ENCODE assay signal across 6 cellular contexts in the genomic region with DNA sequence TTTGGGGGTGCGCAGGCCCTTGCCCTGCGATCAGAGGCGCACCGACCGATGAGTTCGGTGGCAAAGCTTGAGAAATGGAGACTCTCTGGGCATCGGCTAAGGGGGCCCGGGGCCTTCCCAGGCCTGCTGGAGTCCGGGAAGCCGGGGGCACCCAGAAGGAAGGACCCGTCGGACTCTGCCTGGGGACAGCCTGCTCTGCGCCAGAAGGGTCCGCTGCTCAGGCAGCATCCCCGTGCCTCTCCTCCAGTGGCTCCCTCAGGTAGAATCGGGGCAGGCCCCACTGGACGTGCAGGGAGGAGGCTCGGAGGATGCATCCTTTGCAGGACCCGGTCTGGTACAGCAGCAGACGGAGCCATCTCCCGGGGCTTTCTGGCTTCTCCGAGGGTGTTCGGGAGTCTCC.
DNase-seq lines count a peak whose midpoint lies in the region; ATAC-seq and TF ChIP-seq lines count a peak whose summit lies in the region.
"Not testable (repeated sequence)": the region's sequence is repeated elsewhere in the genome, so short reads cannot be mapped to it uniquely, and the experiment has no call there.

No MANE protein-coding gene starts in this region.

- not testable (repeated sequence) for H3K9me3 ChIP-seq in body of pancreas; right cardiac atrium (ENCODE audit: control insufficient read depth, low read length)

- TF ChIP-seq CTCF in body of pancreas (IDR thresholded peaks at IDR 0.05) = not testable (repeated sequence)

- not testable (repeated sequence) for H3K4me3 ChIP-seq in body of pancreas; right cardiac atrium (ENCODE audit: low read length)

- whole genome bisulfite sequencing in body of pancreas, 2 donors = no CpG with 5 or more reads among the region's 23 CpGs
- WGBS in right cardiac atrium = no CpG with 5 or more reads among the region's 23 CpGs

- not testable (repeated sequence) for H3K27me3 ChIP-seq in body of pancreas; right cardiac atrium (ENCODE audit: control insufficient read depth, insufficient read depth)

- TF ChIP-seq POLR2A in body of pancreas (IDR thresholded peaks at IDR 0.05) = not testable (repeated sequence)

- not testable (repeated sequence) for H3K4me3 Mint-ChIP-seq in activated T-cell treated with anti-CD3 and anti-CD28 coated beads, Interleukin-2, amount 50 U/mL, for 24 hours; natural killer cell treated with Interleukin-12 subunit alpha and Interleukin-12 subunit beta and Interleukin-15 and Interleukin-18, amount 100 ng/mL, for 72 hours

- H3K27me3 Mint-ChIP-seq in activated T-cell treated with anti-CD3 and anti-CD28 coated beads, Interleukin-2, amount 50 U/mL, for 24 hours; natural killer cell treated with Interleukin-12 subunit alpha and Interleukin-12 subunit beta and Interleukin-15 and Interleukin-18, amount 100 ng/mL, for 72 hours: not testable (repeated sequence)

- intact Hi-C loops in body of pancreas (cut with DNase I); right cardiac atrium (cut with DNase I); sciatic nerve (cut with DNase I): not testable (repeated sequence)

- H3K9me3 Mint-ChIP-seq in activated T-cell treated with anti-CD3 and anti-CD28 coated beads, Interleukin-2, amount 50 U/mL, for 24 hours; natural killer cell treated with Interleukin-12 subunit alpha and Interleukin-12 subunit beta and Interleukin-15 and Interleukin-18, amount 100 ng/mL, for 72 hours: not testable (repeated sequence)

- not testable (repeated sequence) for H3K36me3 Mint-ChIP-seq in activated T-cell treated with anti-CD3 and anti-CD28 coated beads, Interleukin-2, amount 50 U/mL, for 24 hours (ENCODE audit: low read depth); natural killer cell treated with Interleukin-12 subunit alpha and Interleukin-12 subunit beta and Interleukin-15 and Interleukin-18, amount 100 ng/mL, for 72 hours

- not testable (repeated sequence) for H3K4me1 ChIP-seq in body of pancreas; right cardiac atrium (ENCODE audit: control insufficient read depth, insufficient read depth, low read length)

- peak; percentile 21 for DNase-seq in activated T-cell treated with anti-CD3 and anti-CD28 coated beads, Interleukin-2, amount 50 U/mL, for 24 hours
- peak in 3 of 4 donors; percentile 3 to 41 (median 7) for DNase-seq in body of pancreas
- DNase-seq in right cardiac atrium = peak in 2 of 3 donors; percentile 6 to 10
- DNase-seq in natural killer cell treated with Interleukin-12 subunit alpha and Interleukin-12 subunit beta and Interleukin-15 and Interleukin-18, amount 100 ng/mL, for 72 hours (ENCODE audit: low spot score) = peak; percentile 58
- DNase-seq in sciatic nerve (ENCODE audit: low spot score) = peak; percentile 56
- peak; percentile 38 for DNase-seq in ureter (ENCODE audit: low spot score)

- not testable (repeated sequence) for H3K4me1 Mint-ChIP-seq in activated T-cell treated with anti-CD3 and anti-CD28 coated beads, Interleukin-2, amount 50 U/mL, for 24 hours (ENCODE audit: low read depth); natural killer cell treated with Interleukin-12 subunit alpha and Interleukin-12 subunit beta and Interleukin-15 and Interleukin-18, amount 100 ng/mL, for 72 hours (ENCODE audit: low read depth in 2 of 2)

- not testable (repeated sequence) for ATAC-seq in body of pancreas; right cardiac atrium; natural killer cell treated with Interleukin-12 subunit alpha and Interleukin-12 subunit beta and Interleukin-15 and Interleukin-18, amount 100 ng/mL, for 72 hours; sciatic nerve

- H3K27ac Mint-ChIP-seq in activated T-cell treated with anti-CD3 and anti-CD28 coated beads, Interleukin-2, amount 50 U/mL, for 24 hours; natural killer cell treated with Interleukin-12 subunit alpha and Interleukin-12 subunit beta and Interleukin-15 and Interleukin-18, amount 100 ng/mL, for 72 hours: not testable (repeated sequence)

- H3K27ac ChIP-seq in body of pancreas; right cardiac atrium (ENCODE audit: low read length): not testable (repeated sequence)

- not testable (repeated sequence) for H3K36me3 ChIP-seq in body of pancreas (replicated peaks in 1 of 2; ENCODE audit: insufficient read depth in 1 of 2, low read depth in 2 of 2)

Comparison
In these comparisons a context has a peak if more than half of its experiments do, and no peak if none do; other contexts are left out.
1. DNase-seq: peak in every context shown above with its lines; median percentile 58 in natural killer cell treated with Interleukin-12 subunit alpha and Interleukin-12 subunit beta and Interleukin-15 and Interleukin-18, amount 100 ng/mL, for 72 hours; 56 in sciatic nerve; 38 in ureter; 21 in activated T-cell treated with anti-CD3 and anti-CD28 coated beads, Interleukin-2, amount 50 U/mL, for 24 hours; 8 in right cardiac atrium; 7 in body of pancreas.